ENCODE assay signal across 8 cellular contexts in genomic region chr3:97970929-97971460, GRCh38. TPM values are rescaled to one million over a fixed set of nuclear protein-coding genes. Genes with fewer than 3 reads are reported as not detected.
DNase-seq lines count a peak whose midpoint lies in the region; ATAC-seq and TF ChIP-seq lines count a peak whose summit lies in the region.

No MANE protein-coding gene starts in this region.

- H3K4me1 ChIP-seq in upper lobe of right lung, result peaks cover 15% of the 10 kb centered on the region

- ATAC-seq in upper lobe of right lung, result no peak
- ATAC-seq in HG02623 (IDR thresholded peaks at IDR 0.05; ENCODE audit: unreplicated experiment), result no peak

- H3K4me1 Mint-ChIP-seq in activated naive CD4-positive, alpha-beta T cell treated with anti-CD3 and anti-CD28 coated beads, Interleukin-2, amount 10 ng/mL, durations not matched to agents 7 days and 5 days, result peaks cover 85% of the 10 kb centered on the region
- peaks cover 55% of the 10 kb centered on the region for H3K4me1 Mint-ChIP-seq in activated CD4-positive, alpha-beta memory T cell treated with anti-CD3 and anti-CD28 coated beads for 36 hours (ENCODE audit: low read depth)
- peaks cover 21 to 48% of the 10 kb centered on the region in 2 donors for H3K4me1 Mint-ChIP-seq in immature natural killer cell

- POLR2A ChIA-PET in activated CD4-positive, alpha-beta memory T cell treated with anti-CD3 and anti-CD28 coated beads for 36 hours (lab: Charles Lee), result no interaction called here

- peak overlapping the region; percentile 96 for H3K27ac Mint-ChIP-seq in activated naive CD4-positive, alpha-beta T cell treated with anti-CD3 and anti-CD28 coated beads, Interleukin-2, amount 10 ng/mL, durations not matched to agents 7 days and 5 days
- H3K27ac Mint-ChIP-seq in activated CD4-positive, alpha-beta memory T cell treated with anti-CD3 and anti-CD28 coated beads for 36 hours, result peak overlapping the region; percentile 94
- peak overlapping the region in 4 of 6 donors; percentile 5 to 86 (median 47) for H3K27ac Mint-ChIP-seq in immature natural killer cell

- CTCF ChIA-PET in activated naive CD4-positive, alpha-beta T cell treated with anti-CD3 and anti-CD28 coated beads, Interleukin-2, amount 10 ng/mL, durations not matched to agents 7 days and 5 days (lab: Charles Lee), result interaction anchor here (0.7 to 5.7 kb wide), 8 partner anchors 10 to 176 kb away, joined by 3 to 74 read pairs (median 4); no protein-coding TSS in a partner anchor
- CTCF ChIA-PET in activated CD4-positive, alpha-beta memory T cell treated with anti-CD3 and anti-CD28 coated beads for 36 hours (lab: Charles Lee), result interaction anchor here (0.6 to 4.8 kb wide), 8 partner anchors 28 to 251 kb away, joined by 3 to 53 read pairs (median 4); partner anchors contain the start of gene CRYBG3

- H3K9me3 ChIP-seq in upper lobe of right lung, result no peaks in the 10 kb centered on the region

- peak overlapping the region; percentile 80 for H3K4me3 Mint-ChIP-seq in activated naive CD4-positive, alpha-beta T cell treated with anti-CD3 and anti-CD28 coated beads, Interleukin-2, amount 10 ng/mL, durations not matched to agents 7 days and 5 days
- peak overlapping the region; percentile 93 for H3K4me3 Mint-ChIP-seq in activated CD4-positive, alpha-beta memory T cell treated with anti-CD3 and anti-CD28 coated beads for 36 hours
- H3K4me3 Mint-ChIP-seq in immature natural killer cell, result peak overlapping the region; percentile 85 to 95 (median 92)

- no peaks in the 10 kb centered on the region for H3K9me3 Mint-ChIP-seq in activated naive CD4-positive, alpha-beta T cell treated with anti-CD3 and anti-CD28 coated beads, Interleukin-2, amount 10 ng/mL, durations not matched to agents 7 days and 5 days
- no peaks in the 10 kb centered on the region for H3K9me3 Mint-ChIP-seq in activated CD4-positive, alpha-beta memory T cell treated with anti-CD3 and anti-CD28 coated beads for 36 hours
- no peaks in the 10 kb centered on the region for H3K9me3 Mint-ChIP-seq in immature natural killer cell

- H3K36me3 ChIP-seq in upper lobe of right lung, result peaks cover 10% of the 10 kb centered on the region

- peaks cover 4% of the 10 kb centered on the region for H3K27me3 Mint-ChIP-seq in activated naive CD4-positive, alpha-beta T cell treated with anti-CD3 and anti-CD28 coated beads, Interleukin-2, amount 10 ng/mL, durations not matched to agents 7 days and 5 days
- H3K27me3 Mint-ChIP-seq in activated CD4-positive, alpha-beta memory T cell treated with anti-CD3 and anti-CD28 coated beads for 36 hours, result no peaks in the 10 kb centered on the region
- H3K27me3 Mint-ChIP-seq in immature natural killer cell (ENCODE audit: low read depth in 3 of 3), result peaks cover 3 to 9% (median 3%) of the 10 kb centered on the region in 3 donors

- TF ChIP-seq CTCF in upper lobe of right lung (IDR thresholded peaks at IDR 0.05), result no peak

- H3K27me3 ChIP-seq in upper lobe of right lung, result no peaks in the 10 kb centered on the region

- peak overlapping the region; percentile 84 for H3K27ac ChIP-seq in upper lobe of right lung

- intact Hi-C loops in activated CD4-positive, alpha-beta memory T cell treated with anti-CD3 and anti-CD28 coated beads for 36 hours (cut with micrococcal nuclease), result loop anchor here (1.0 to 5.0 kb wide), 6 partner anchors 15 to 930 kb away; partner anchors contain the start of gene DCBLD2
- intact Hi-C loops in upper lobe of right lung (cut with DNase I), result no loop called here

- peak overlapping the region; percentile 86 for H3K4me3 ChIP-seq in upper lobe of right lung

- H3K36me3 Mint-ChIP-seq in activated naive CD4-positive, alpha-beta T cell treated with anti-CD3 and anti-CD28 coated beads, Interleukin-2, amount 10 ng/mL, durations not matched to agents 7 days and 5 days, result peaks cover 10% of the 10 kb centered on the region
- peaks cover 15% of the 10 kb centered on the region for H3K36me3 Mint-ChIP-seq in activated CD4-positive, alpha-beta memory T cell treated with anti-CD3 and anti-CD28 coated beads for 36 hours
- H3K36me3 Mint-ChIP-seq in immature natural killer cell, result peaks cover 4 to 6% (median 6%) of the 10 kb centered on the region in 3 donors

- DNase-seq in activated naive CD4-positive, alpha-beta T cell treated with anti-CD3 and anti-CD28 coated beads, Interleukin-2, amount 10 ng/mL, durations not matched to agents 7 days and 5 days, result no peak
- DNase-seq in activated naive CD4-positive, alpha-beta T cell treated with Interleukin-2 at 50 U/mL for 16 hours, result no peak
- DNase-seq in activated CD4-positive, alpha-beta memory T cell treated with anti-CD3 and anti-CD28 coated beads for 36 hours, result no peak
- DNase-seq in immature natural killer cell (no peak), upper lobe of right lung (no peak), NCI-H1436 treated with DMSO at 0.1 percent for 48 hours (lab: John Stamatoyannopoulos, UW) (no peak), D341Med (ENCODE audit: low spot score) (no peak)

RNA-seq across cellular contexts. Expression of gene RIOX2, which starts 1.2 kb away (rescaled TPM):
- 10 to 100 TPM; 35.9 to 36.1 TPM for total RNA-seq in activated CD4-positive, alpha-beta memory T cell treated with anti-CD3 and anti-CD28 coated beads for 36 hours
- 10 to 100 TPM; 12.3 to 18.8 (median 16.8) TPM for polyA plus RNA-seq in immature natural killer cell
- total RNA-seq in upper lobe of right lung, result 20.5 TPM
